Comparison of ENCODE assay signal across 1 cellular context in genomic region chr17:75779250-75779986, GRCh38.
TF ChIP-seq lines count a peak whose summit lies in the region.

No MANE protein-coding gene starts in this region.

TF ChIP-seq in A549, 52 proteins besides CTCF, POLR2A, EP300 and RAD21 (continued from another document):
- TF ChIP-seq, protein P1, sequence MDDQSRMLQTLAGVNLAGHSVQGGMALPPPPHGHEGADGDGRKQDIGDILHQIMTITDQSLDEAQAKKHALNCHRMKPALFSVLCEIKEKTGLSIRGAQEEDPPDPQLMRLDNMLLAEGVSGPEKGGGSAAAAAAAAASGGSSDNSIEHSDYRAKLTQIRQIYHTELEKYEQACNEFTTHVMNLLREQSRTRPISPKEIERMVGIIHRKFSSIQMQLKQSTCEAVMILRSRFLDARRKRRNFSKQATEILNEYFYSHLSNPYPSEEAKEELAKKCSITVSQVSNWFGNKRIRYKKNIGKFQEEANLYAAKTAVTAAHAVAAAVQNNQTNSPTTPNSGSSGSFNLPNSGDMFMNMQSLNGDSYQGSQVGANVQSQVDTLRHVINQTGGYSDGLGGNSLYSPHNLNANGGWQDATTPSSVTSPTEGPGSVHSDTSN (IDR thresholded peaks at IDR 0.05), result peak; percentile 92
- peak; percentile 95 for TF ChIP-seq POLR2AphosphoS2 (conservative IDR thresholded peaks at IDR 0.05; ENCODE audit: low read length)
- TF ChIP-seq TP53 (CRISPR knock-in tag; IDR thresholded peaks at IDR 0.05), result peak; percentile 93
- TF ChIP-seq CBX2 (IDR thresholded peaks at IDR 0.05; ENCODE audit: borderline replicate concordance, low read depth), result no peak
- TF ChIP-seq ZC3H11A (IDR thresholded peaks at IDR 0.05), result no peak
- peak; percentile 99 for TF ChIP-seq MAZ (IDR thresholded peaks at IDR 0.05; ENCODE audit: borderline replicate concordance, low read depth, low read length)
- TF ChIP-seq CEBPB (IDR thresholded peaks at IDR 0.05), result no peak
- TF ChIP-seq RFX5 (IDR thresholded peaks at IDR 0.05), result peak; percentile 89
- TF ChIP-seq ZSCAN20 (CRISPR knock-in tag; IDR thresholded peaks at IDR 0.05), result no peak
- peak; percentile 16 for TF ChIP-seq MAFK (IDR thresholded peaks at IDR 0.05; ENCODE audit: partially characterized antibody)
- no peak for TF ChIP-seq FOSB (CRISPR knock-in tag; IDR thresholded peaks at IDR 0.05)
- TF ChIP-seq EHMT2 (IDR thresholded peaks at IDR 0.05; ENCODE audit: low read depth), result no peak
- no peak for TF ChIP-seq ZNF302 (CRISPR knock-in tag; IDR thresholded peaks at IDR 0.05)
- no peak for TF ChIP-seq KDM5A (IDR thresholded peaks at IDR 0.05)
- no peak for TF ChIP-seq NPAS2 (CRISPR knock-in tag; IDR thresholded peaks at IDR 0.05; ENCODE audit: borderline replicate concordance)
- TF ChIP-seq RARB (CRISPR knock-in tag; IDR thresholded peaks at IDR 0.05), result peak; percentile 89
- 0 out of 2 replicates have a peak, but pooled peaks have one; percentile 26 for TF ChIP-seq JUNB (IDR thresholded peaks at IDR 0.05)
- TF ChIP-seq, protein P2, sequence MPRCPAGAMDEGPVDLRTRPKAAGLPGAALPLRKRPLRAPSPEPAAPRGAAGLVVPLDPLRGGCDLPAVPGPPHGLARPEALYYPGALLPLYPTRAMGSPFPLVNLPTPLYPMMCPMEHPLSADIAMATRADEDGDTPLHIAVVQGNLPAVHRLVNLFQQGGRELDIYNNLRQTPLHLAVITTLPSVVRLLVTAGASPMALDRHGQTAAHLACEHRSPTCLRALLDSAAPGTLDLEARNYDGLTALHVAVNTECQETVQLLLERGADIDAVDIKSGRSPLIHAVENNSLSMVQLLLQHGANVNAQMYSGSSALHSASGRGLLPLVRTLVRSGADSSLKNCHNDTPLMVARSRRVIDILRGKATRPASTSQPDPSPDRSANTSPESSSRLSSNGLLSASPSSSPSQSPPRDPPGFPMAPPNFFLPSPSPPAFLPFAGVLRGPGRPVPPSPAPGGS (IDR thresholded peaks at IDR 0.05), result peak; percentile 100
- TF ChIP-seq TFCP2L1 (CRISPR knock-in tag; IDR thresholded peaks at IDR 0.05), result peak; percentile 95
- TF ChIP-seq HOXB13 (CRISPR knock-in tag; IDR thresholded peaks at IDR 0.05; ENCODE audit: low read depth), result no peak
- TF ChIP-seq MYC (IDR thresholded peaks at IDR 0.05; ENCODE audit: borderline replicate concordance, low read length), result peak; percentile 19
- peak; percentile 44 for TF ChIP-seq CHD2 (IDR thresholded peaks at IDR 0.05; ENCODE audit: low read length, partially characterized antibody)
- no peak for TF ChIP-seq FOXS1 (CRISPR knock-in tag; IDR thresholded peaks at IDR 0.05)
- TF ChIP-seq ESRRA (IDR thresholded peaks at IDR 0.05; ENCODE audit: borderline replicate concordance, low read length), result no peak; the same call in 1 of the 2 replicates
- no peak for TF ChIP-seq NR3C1 (IDR thresholded peaks at IDR 0.05)
- no peak for TF ChIP-seq SREBF2 (IDR thresholded peaks at IDR 0.05)
- TF ChIP-seq, protein P3, sequence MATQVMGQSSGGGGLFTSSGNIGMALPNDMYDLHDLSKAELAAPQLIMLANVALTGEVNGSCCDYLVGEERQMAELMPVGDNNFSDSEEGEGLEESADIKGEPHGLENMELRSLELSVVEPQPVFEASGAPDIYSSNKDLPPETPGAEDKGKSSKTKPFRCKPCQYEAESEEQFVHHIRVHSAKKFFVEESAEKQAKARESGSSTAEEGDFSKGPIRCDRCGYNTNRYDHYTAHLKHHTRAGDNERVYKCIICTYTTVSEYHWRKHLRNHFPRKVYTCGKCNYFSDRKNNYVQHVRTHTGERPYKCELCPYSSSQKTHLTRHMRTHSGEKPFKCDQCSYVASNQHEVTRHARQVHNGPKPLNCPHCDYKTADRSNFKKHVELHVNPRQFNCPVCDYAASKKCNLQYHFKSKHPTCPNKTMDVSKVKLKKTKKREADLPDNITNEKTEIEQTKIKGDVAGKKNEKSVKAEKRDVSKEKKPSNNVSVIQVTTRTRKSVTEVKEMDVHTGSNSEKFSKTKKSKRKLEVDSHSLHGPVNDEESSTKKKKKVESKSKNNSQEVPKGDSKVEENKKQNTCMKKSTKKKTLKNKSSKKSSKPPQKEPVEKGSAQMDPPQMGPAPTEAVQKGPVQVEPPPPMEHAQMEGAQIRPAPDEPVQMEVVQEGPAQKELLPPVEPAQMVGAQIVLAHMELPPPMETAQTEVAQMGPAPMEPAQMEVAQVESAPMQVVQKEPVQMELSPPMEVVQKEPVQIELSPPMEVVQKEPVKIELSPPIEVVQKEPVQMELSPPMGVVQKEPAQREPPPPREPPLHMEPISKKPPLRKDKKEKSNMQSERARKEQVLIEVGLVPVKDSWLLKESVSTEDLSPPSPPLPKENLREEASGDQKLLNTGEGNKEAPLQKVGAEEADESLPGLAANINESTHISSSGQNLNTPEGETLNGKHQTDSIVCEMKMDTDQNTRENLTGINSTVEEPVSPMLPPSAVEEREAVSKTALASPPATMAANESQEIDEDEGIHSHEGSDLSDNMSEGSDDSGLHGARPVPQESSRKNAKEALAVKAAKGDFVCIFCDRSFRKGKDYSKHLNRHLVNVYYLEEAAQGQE (IDR thresholded peaks at IDR 0.05), result peak; percentile 74
- no peak for TF ChIP-seq HDAC2 (IDR thresholded peaks at IDR 0.05)
- TF ChIP-seq JUN (IDR thresholded peaks at IDR 0.05), result peak; percentile 100
- TF ChIP-seq RNF2 (IDR thresholded peaks at IDR 0.05; ENCODE audit: borderline replicate concordance, low read depth), result no peak
- TF ChIP-seq, protein P4, sequence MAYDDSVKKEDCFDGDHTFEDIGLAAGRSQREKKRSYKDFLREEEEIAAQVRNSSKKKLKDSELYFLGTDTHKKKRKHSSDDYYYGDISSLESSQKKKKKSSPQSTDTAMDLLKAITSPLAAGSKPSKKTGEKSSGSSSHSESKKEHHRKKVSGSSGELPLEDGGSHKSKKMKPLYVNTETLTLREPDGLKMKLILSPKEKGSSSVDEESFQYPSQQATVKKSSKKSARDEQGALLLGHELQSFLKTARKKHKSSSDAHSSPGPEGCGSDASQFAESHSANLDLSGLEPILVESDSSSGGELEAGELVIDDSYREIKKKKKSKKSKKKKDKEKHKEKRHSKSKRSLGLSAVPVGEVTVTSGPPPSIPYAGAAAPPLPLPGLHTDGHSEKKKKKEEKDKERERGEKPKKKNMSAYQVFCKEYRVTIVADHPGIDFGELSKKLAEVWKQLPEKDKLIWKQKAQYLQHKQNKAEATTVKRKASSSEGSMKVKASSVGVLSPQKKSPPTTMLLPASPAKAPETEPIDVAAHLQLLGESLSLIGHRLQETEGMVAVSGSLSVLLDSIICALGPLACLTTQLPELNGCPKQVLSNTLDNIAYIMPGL (CRISPR knock-in tag; IDR thresholded peaks at IDR 0.05; ENCODE audit: borderline replicate concordance), result peak; percentile 88; the same call in 1 of the 2 replicates
- no peak for TF ChIP-seq HEYL (CRISPR knock-in tag; IDR thresholded peaks at IDR 0.05)
- TF ChIP-seq KDM1A (IDR thresholded peaks at IDR 0.05; ENCODE audit: low read depth), result no peak
- peak; percentile 59; the same call in 1 of the 2 replicates for TF ChIP-seq ATOH8 (CRISPR knock-in tag; IDR thresholded peaks at IDR 0.05; ENCODE audit: low read depth)
- TF ChIP-seq, protein P5, sequence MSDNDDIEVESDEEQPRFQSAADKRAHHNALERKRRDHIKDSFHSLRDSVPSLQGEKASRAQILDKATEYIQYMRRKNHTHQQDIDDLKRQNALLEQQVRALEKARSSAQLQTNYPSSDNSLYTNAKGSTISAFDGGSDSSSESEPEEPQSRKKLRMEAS (IDR thresholded peaks at IDR 0.05), result peak; percentile 79
- TF ChIP-seq HES2 (IDR thresholded peaks at IDR 0.05), result no peak
